ENCODE assay signal across 22 cellular contexts in genomic region chr12:104809706-104810385, GRCh38.
"Had no signal": no experiment of that assay in that cellular context is flagged by ENCODE, and none has a peak within 500 bp of the region (broad histone marks: within the 10 kb centered on the region; RNA-seq: fewer than 3 reads in every experiment).

No MANE protein-coding gene starts in this region.

- H3K36me3 ChIP-seq: esophagus muscularis mucosa, gastrocnemius medialis, left ventricle myocardium inferior, lower lobe of right lung, sigmoid colon, thoracic aorta, transverse colon had no signal

- FAIRE-seq: kidney had no signal

- H3K4me1 Mint-ChIP-seq: naive thymus-derived CD4-positive, alpha-beta T cell; nephron progenitor cell; stimulated activated naive CD8-positive, alpha-beta T cell treated with anti-CD3 and anti-CD28 coated beads, Interleukin-15, amount 100 ng/mL, for 72 hours had no signal

- H3K4me3 ChIP-seq: esophagus muscularis mucosa, gastrocnemius medialis, left ventricle myocardium inferior, lower lobe of right lung, sigmoid colon, skin epidermis, thoracic aorta, transverse colon had no signal

- H3K27ac Mint-ChIP-seq: dendritic cell treated with granulocyte-macrophage colony-stimulating factor and Interleukin-4, amounts not matched to agents 40 ng/mL and 50 ng/mL, for 4 days; effector memory CD8-positive, alpha-beta T cell; naive thymus-derived CD4-positive, alpha-beta T cell; nephron progenitor cell; stimulated activated naive CD8-positive, alpha-beta T cell treated with anti-CD3 and anti-CD28 coated beads, Interleukin-15, amount 100 ng/mL, for 72 hours had no signal

- H3K27me3 ChIP-seq: esophagus muscularis mucosa, gastrocnemius medialis, sigmoid colon, transverse colon had no signal

- DNase-seq: effector memory CD8-positive, alpha-beta T cell; gastrocnemius medialis; glutamatergic neuron; kidney; left cardiac atrium; left ventricle myocardium inferior; lower lobe of right lung; mesendoderm; naive thymus-derived CD4-positive, alpha-beta T cell; nephron progenitor cell; posterior cingulate gyrus; sigmoid colon; stimulated activated CD4-positive, alpha-beta T cell treated with anti-CD3 and anti-CD28 coated beads, Interleukin-2, amount 100 ng/mL, for 24 hours; stimulated activated CD4-positive, alpha-beta T cell treated with anti-CD3 and anti-CD28 coated beads, Interleukin-4, amount 100 ng/mL, for 4 hours; stimulated activated naive B cell treated with anti-CD40 and anti-IgM and Interleukin-4, amounts not matched to agents 10 μg/mL and 1 μg/mL and 100 μg/mL, for 72 hours; stimulated activated naive CD8-positive, alpha-beta T cell treated with anti-CD3 and anti-CD28 coated beads, Interleukin-15, amount 100 ng/mL, for 72 hours; transverse colon had no signal

- H3K9me3 Mint-ChIP-seq: dendritic cell treated with granulocyte-macrophage colony-stimulating factor and Interleukin-4, amounts not matched to agents 40 ng/mL and 50 ng/mL, for 4 days; effector memory CD8-positive, alpha-beta T cell; nephron progenitor cell; stimulated activated naive CD8-positive, alpha-beta T cell treated with anti-CD3 and anti-CD28 coated beads, Interleukin-15, amount 100 ng/mL, for 72 hours had no signal

- H3K27me3 Mint-ChIP-seq: dendritic cell treated with granulocyte-macrophage colony-stimulating factor and Interleukin-4, amounts not matched to agents 40 ng/mL and 50 ng/mL, for 4 days; effector memory CD8-positive, alpha-beta T cell; stimulated activated naive B cell treated with anti-CD40 and anti-IgM and Interleukin-4, amounts not matched to agents 10 μg/mL and 1 μg/mL and 100 μg/mL, for 72 hours; stimulated activated naive CD8-positive, alpha-beta T cell treated with anti-CD3 and anti-CD28 coated beads, Interleukin-15, amount 100 ng/mL, for 72 hours had no signal

- H3K9me3 ChIP-seq: esophagus muscularis mucosa, gastrocnemius medialis, left ventricle myocardium inferior, lower lobe of right lung, sigmoid colon, thoracic aorta, transverse colon had no signal

- H3K27ac ChIP-seq: epithelial cell of prostate, esophagus muscularis mucosa, gastrocnemius medialis, left ventricle myocardium inferior, lower lobe of right lung, sigmoid colon, skin epidermis, thoracic aorta, transverse colon had no signal

- H3K4me3 Mint-ChIP-seq: dendritic cell treated with granulocyte-macrophage colony-stimulating factor and Interleukin-4, amounts not matched to agents 40 ng/mL and 50 ng/mL, for 4 days; effector memory CD8-positive, alpha-beta T cell; naive thymus-derived CD4-positive, alpha-beta T cell; nephron progenitor cell; stimulated activated naive B cell treated with anti-CD40 and anti-IgM and Interleukin-4, amounts not matched to agents 10 μg/mL and 1 μg/mL and 100 μg/mL, for 72 hours; stimulated activated naive CD8-positive, alpha-beta T cell treated with anti-CD3 and anti-CD28 coated beads, Interleukin-15, amount 100 ng/mL, for 72 hours had no signal

- ATAC-seq: effector memory CD8-positive, alpha-beta T cell; gastrocnemius medialis; left cardiac atrium; lower lobe of right lung; naive thymus-derived CD4-positive, alpha-beta T cell; stimulated activated naive B cell treated with anti-CD40 and anti-IgM and Interleukin-4, amounts not matched to agents 10 μg/mL and 1 μg/mL and 100 μg/mL, for 72 hours; stimulated activated naive CD8-positive, alpha-beta T cell treated with anti-CD3 and anti-CD28 coated beads, Interleukin-15, amount 100 ng/mL, for 72 hours had no signal

- H3K4me1 ChIP-seq: esophagus muscularis mucosa, gastrocnemius medialis, left ventricle myocardium inferior, lower lobe of right lung, sigmoid colon, transverse colon had no signal
